8 cellular contexts compared by ENCODE assay signal in the genomic region with DNA sequence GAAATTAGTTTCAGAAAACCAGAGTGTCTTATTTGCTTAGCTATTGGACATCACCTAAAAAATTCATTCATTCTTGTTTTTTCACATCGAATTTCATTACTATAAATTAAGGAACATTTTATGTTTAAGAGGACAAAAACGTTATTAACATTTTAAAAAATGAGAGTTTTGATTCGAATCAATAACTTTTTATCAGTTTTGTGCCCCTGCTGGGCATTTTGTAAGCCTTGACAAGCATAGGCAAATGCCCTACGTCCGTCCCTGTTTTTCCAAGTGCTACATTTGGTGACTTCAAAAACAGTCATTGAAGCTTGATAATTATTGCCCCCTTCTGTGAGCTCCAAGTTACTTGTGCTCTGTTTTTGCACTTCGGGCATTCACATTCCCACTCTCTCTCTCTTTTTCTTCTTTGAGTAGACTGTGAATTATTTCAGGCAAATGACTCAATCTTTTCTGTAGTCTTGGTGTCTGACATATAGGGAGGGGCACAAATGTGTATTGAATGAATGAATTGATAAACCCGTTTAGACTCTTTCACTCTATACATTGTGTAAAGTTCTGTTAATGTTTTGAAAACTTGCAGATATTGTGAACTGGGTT. TPM values are rescaled to one million over a fixed set of nuclear protein-coding genes. Genes with fewer than 3 reads are reported as not detected.
DNase-seq lines count a peak whose midpoint lies in the region; ATAC-seq and TF ChIP-seq lines count a peak whose summit lies in the region.

No MANE protein-coding gene starts in this region.

- H3K4me3 ChIP-seq in DND-41 (ENCODE audit: low read depth in 1 of 2, low read length in 2 of 2) (peak overlapping the region; percentile 70 to 89), Karpas-422 (ENCODE audit: low read length) (peak overlapping the region; percentile 84), upper lobe of right lung (peak overlapping the region; percentile 96)

- H3K36me3 ChIP-seq in DND-41 (ENCODE audit: insufficient read depth, low read length) (peaks cover 18% of the 10 kb centered on the region), Karpas-422 (ENCODE audit: insufficient read depth, low read length) (peaks cover 36% of the 10 kb centered on the region; the same call in 1 of the 2 replicates), upper lobe of right lung (peaks cover 29% of the 10 kb centered on the region)

- H3K79me2 ChIP-seq in DND-41 (ENCODE audit: insufficient read depth, low read length): peaks cover 61% of the 10 kb centered on the region
- peaks cover 81% of the 10 kb centered on the region for H3K79me2 ChIP-seq in Karpas-422 (ENCODE audit: low read length)

- ATAC-seq in DND-41 (ENCODE audit: insufficient read depth, low read depth): no peak
- ATAC-seq in upper lobe of right lung: no peak
- no peak for ATAC-seq in HG03469 (IDR thresholded peaks at IDR 0.05; ENCODE audit: unreplicated experiment)

- peak; percentile 17 for TF ChIP-seq CTCF in DND-41 (IDR thresholded peaks at IDR 0.05; ENCODE audit: borderline replicate concordance, extremely low read depth, low read length, poor library complexity, severe bottlenecking)
- peak in 1 of 2 experiments; percentile 28 for TF ChIP-seq CTCF in brain (conservative IDR thresholded peaks at IDR 0.05)
- TF ChIP-seq CTCF in upper lobe of right lung (IDR thresholded peaks at IDR 0.05): no peak

- H4K20me1 ChIP-seq in DND-41 (ENCODE audit: insufficient read depth, low read length): no peaks in the 10 kb centered on the region
- H4K20me1 ChIP-seq in Karpas-422 (ENCODE audit: insufficient read depth, low read depth, low read length): no peaks in the 10 kb centered on the region

- H3K27ac ChIP-seq in DND-41 (ENCODE audit: low read length): peak overlapping the region; percentile 79
- H3K27ac ChIP-seq in Karpas-422 (ENCODE audit: low read length): peak overlapping the region; percentile 58
- peak overlapping the region; percentile 88 for H3K27ac ChIP-seq in upper lobe of right lung

- DNase-seq in DND-41: no peak
- DNase-seq in Karpas-422: no peak
- DNase-seq in lung microvascular endothelial cell (ENCODE audit: low read depth in 2 of 2): peak; percentile 26 to 52
- DNase-seq in upper lobe of right lung: no peak
- DNase-seq in COLO829 (ENCODE audit: low spot score): no peak
- DNase-seq in nucleus accumbens (lab: John Stamatoyannopoulos, UW): no peak

- H3K9me3 ChIP-seq in DND-41 (ENCODE audit: insufficient read depth, low read length, severe bottlenecking) (no peaks in the 10 kb centered on the region), Karpas-422 (ENCODE audit: low read length) (no peaks in the 10 kb centered on the region), upper lobe of right lung (no peaks in the 10 kb centered on the region)

- H2AFZ ChIP-seq in DND-41 (ENCODE audit: low read depth, low read length) (peak overlapping the region; percentile 94), Karpas-422 (ENCODE audit: low read length) (peak overlapping the region; percentile 66; the same call in 1 of the 2 replicates)

- peak overlapping the region; percentile 93 to 99 (median 96) for H3K4me3 Mint-ChIP-seq in brain

- no peaks in the 10 kb centered on the region for H3K9me3 Mint-ChIP-seq in brain

- H3K27me3 Mint-ChIP-seq in brain: peaks cover 16% of the 10 kb centered on the region

- H3K9me2 ChIP-seq in Karpas-422 (replicated peaks; ENCODE audit: insufficient read depth, low read length): no peaks in the 10 kb centered on the region

- H3K9ac ChIP-seq in DND-41 (ENCODE audit: low read depth, low read length) (peak overlapping the region; percentile 83), Karpas-422 (ENCODE audit: low read length) (peak overlapping the region; percentile 96)

- peaks cover 64% of the 10 kb centered on the region for H3K4me1 Mint-ChIP-seq in brain

- peaks cover 37% of the 10 kb centered on the region for H3K4me1 ChIP-seq in DND-41 (ENCODE audit: insufficient read depth, low read length)
- H3K4me1 ChIP-seq in Karpas-422 (ENCODE audit: low read length): peaks cover 44% of the 10 kb centered on the region
- H3K4me1 ChIP-seq in upper lobe of right lung: peaks cover 18% of the 10 kb centered on the region

- H3K4me2 ChIP-seq in DND-41 (ENCODE audit: insufficient read depth, low read length) (peak overlapping the region; percentile 77), Karpas-422 (ENCODE audit: low read depth, low read length, poor library complexity, severe bottlenecking) (peak overlapping the region; percentile 88)

- intact Hi-C loops in upper lobe of right lung (cut with DNase I): no loop called here

- H3K27me3 ChIP-seq in DND-41 (ENCODE audit: insufficient read depth, low read length, poor library complexity) (no peaks in the 10 kb centered on the region), Karpas-422 (ENCODE audit: low read length) (no peaks in the 10 kb centered on the region), upper lobe of right lung (no peaks in the 10 kb centered on the region)

- peaks cover 40% of the 10 kb centered on the region for H3K36me3 Mint-ChIP-seq in brain

- H3K27ac Mint-ChIP-seq in brain: peak overlapping the region in 4 of 5 experiments; percentile 29 to 91 (median 72)

RNA-seq across cellular contexts. Expression of a gene that starts 1.2 kb away (rescaled TPM):
- total RNA-seq in Karpas-422 (2014; rRNA removed; shearing (Covaris generic); ENCODE audit: low replicate concordance): 34.1 and 63.3 TPM in 2 replicates
- polyA plus RNA-seq in brain (ENCODE audit: insufficient read depth, low read depth, low replicate concordance): 9.2 TPM
- 19.8 and 23.8 TPM in 2 replicates for total RNA-seq in lung microvascular endothelial cell
- 23.4 TPM for total RNA-seq in upper lobe of right lung

RNA-seq across cellular contexts. Expression of a gene that starts 1.7 kb away (rescaled TPM):
- total RNA-seq in Karpas-422 (2014; rRNA removed; shearing (Covaris generic); ENCODE audit: low replicate concordance): 30.5 and 48.5 TPM in 2 replicates
- 2.7 TPM for polyA plus RNA-seq in brain (ENCODE audit: insufficient read depth, low read depth, low replicate concordance)
- total RNA-seq in lung microvascular endothelial cell (19.6 and 26.6 TPM in 2 replicates), upper lobe of right lung (15.2 TPM)

RNA-seq across cellular contexts. Expression of a gene that starts 52.8 kb away (rescaled TPM):
- 478 and 582 TPM in 2 replicates for total RNA-seq in Karpas-422 (2014; rRNA removed; shearing (Covaris generic); ENCODE audit: low replicate concordance)
- polyA plus RNA-seq in brain (ENCODE audit: insufficient read depth, low read depth, low replicate concordance): 386 TPM
- total RNA-seq in lung microvascular endothelial cell: 339 and 462 TPM in 2 replicates
- total RNA-seq in upper lobe of right lung: 355 TPM

Comparison
In these comparisons a context has a peak if more than half of its experiments do, and no peak if none do; other contexts are left out.
1. DNase-seq: peak in lung microvascular endothelial cell (2 of 2); none in DND-41 (single experiment), Karpas-422 (single experiment), upper lobe of right lung (single experiment), COLO829 (single experiment) and nucleus accumbens (0 of 56).
2. Peak in every context shown above with its lines, with median percentiles within 50 percentile points of each other: H3K27ac ChIP-seq and H3K4me3 ChIP-seq.